8 cellular contexts compared by ENCODE assay signal in genomic region chr10:103781329-103782061, GRCh38.
A peak's percentile ranks its signal among the peaks of the same experiment; 100 is the strongest.
DNase-seq lines count a peak whose midpoint lies in the region; ATAC-seq and TF ChIP-seq lines count a peak whose summit lies in the region.

No MANE protein-coding gene starts in this region.

- ATAC-seq in GM23338 (peak; percentile 45), SK-N-SH treated with all-trans-retinoic acid at 6 μM for 48 hours (peak; percentile 22; the same call in 2 of the 3 replicates), HG02610 (IDR thresholded peaks at IDR 0.05; ENCODE audit: unreplicated experiment) (no peak), GM21528 (IDR thresholded peaks at IDR 0.05; ENCODE audit: low FRiP score, unreplicated experiment) (no peak)

- peaks cover 1% of the 10 kb centered on the region for H3K27me3 Mint-ChIP-seq in GM23338 (ENCODE audit: insufficient read depth, low read depth, poor library complexity)

- no peak overlapping the region for H3K4me2 ChIP-seq in GM23338

- no peaks in the 10 kb centered on the region for H3K9me3 Mint-ChIP-seq in GM23338

- no peak overlapping the region for H3K4me3 Mint-ChIP-seq in GM23338

- TF ChIP-seq CTCF in GM23338 (conservative IDR thresholded peaks at IDR 0.05; ENCODE audit: low read depth in 2 of 2) (peak; percentile 43 to 69), foreskin fibroblast (IDR thresholded peaks at IDR 0.05; ENCODE audit: low read depth, low read length) (peak; percentile 65)

- H3K36me3 ChIP-seq in GM23338 (ENCODE audit: insufficient read depth) = no peaks in the 10 kb centered on the region

- no peaks in the 10 kb centered on the region for H3K9me2 ChIP-seq in GM23338 (ENCODE audit: insufficient read depth)

- no peaks in the 10 kb centered on the region for H3K36me3 Mint-ChIP-seq in GM23338 (ENCODE audit: low read depth)

- no peaks in the 10 kb centered on the region for H4K20me1 ChIP-seq in GM23338 (replicated peaks; ENCODE audit: insufficient read depth)

- H3K79me2 ChIP-seq in GM23338 (replicated peaks; ENCODE audit: insufficient read depth) = no peaks in the 10 kb centered on the region

- H3K27me3 ChIP-seq in GM23338 (ENCODE audit: insufficient read depth) = no peaks in the 10 kb centered on the region

- H3F3A ChIP-seq in GM23338 (replicated peaks; ENCODE audit: low read depth) = no peaks in the 10 kb centered on the region

- H3K4me1 Mint-ChIP-seq in GM23338 = peaks cover 10% of the 10 kb centered on the region

- H3K27ac ChIP-seq in GM23338 (ENCODE audit: low read depth) = no peak overlapping the region

- DNase-seq in AG08396 (ENCODE audit: low spot score) (peak; percentile 84), GM23338 (ENCODE audit: low spot score) (peak; percentile 44), foreskin fibroblast (peak; percentile 94 to 95), activated gamma-delta T cell (lab: John Stamatoyannopoulos, UW) (no peak), superior temporal gyrus (ENCODE audit: extremely low spot score) (no peak)

- H3K4me3 ChIP-seq in GM23338 (no peak overlapping the region), foreskin fibroblast (ENCODE audit: low read depth in 1 of 2, low read length in 2 of 2) (no peak overlapping the region)

- no peak overlapping the region for H2AFZ ChIP-seq in GM23338

- no peaks in the 10 kb centered on the region for H3K4me1 ChIP-seq in GM23338 (ENCODE audit: insufficient read depth)

- H3K27ac Mint-ChIP-seq in GM23338 = no peak overlapping the region; the same call in 1 of the 2 replicates

TF ChIP-seq in GM23338, 12 proteins besides CTCF, POLR2A, EP300 and RAD21:
- TF ChIP-seq EZH2phosphoT487 (IDR thresholded peaks at IDR 0.05; ENCODE audit: unreplicated experiment) (no peak), STAT1 (IDR thresholded peaks at IDR 0.05; ENCODE audit: unreplicated experiment) (no peak), CREB1 (CRISPR knock-in tag; IDR thresholded peaks at IDR 0.05; ENCODE audit: low read depth) (no peak), ZNF331 (CRISPR knock-in tag; IDR thresholded peaks at IDR 0.05; ENCODE audit: low read depth) (no peak), EZH2 (IDR thresholded peaks at IDR 0.05; ENCODE audit: low read depth, unreplicated experiment) (no peak), POLR2AphosphoS5 (IDR thresholded peaks at IDR 0.05; ENCODE audit: low read depth) (no peak)

TF ChIP-seq in SK-N-SH treated with all-trans-retinoic acid at 6 μM for 48 hours, 23 proteins besides CTCF, POLR2A, EP300 and RAD21:
- TF ChIP-seq ARNTL (CRISPR knock-in tag; IDR thresholded peaks at IDR 0.05; ENCODE audit: borderline replicate concordance, low read depth) (no peak), GLIS3 (CRISPR knock-in tag; IDR thresholded peaks at IDR 0.05) (no peak)

Comparison
In these comparisons a context has a peak if more than half of its experiments do, and no peak if none do; other contexts are left out.
1. DNase-seq: peak in AG08396 (single experiment), GM23338 (single experiment) and foreskin fibroblast (2 of 2); none in activated gamma-delta T cell (single experiment) and superior temporal gyrus (single experiment).
2. ATAC-seq: peak in GM23338 (single experiment) and SK-N-SH treated with all-trans-retinoic acid at 6 μM for 48 hours (single experiment); none in HG02610 (single experiment) and GM21528 (single experiment).